7 cellular contexts compared by ENCODE assay signal in the genomic region with DNA sequence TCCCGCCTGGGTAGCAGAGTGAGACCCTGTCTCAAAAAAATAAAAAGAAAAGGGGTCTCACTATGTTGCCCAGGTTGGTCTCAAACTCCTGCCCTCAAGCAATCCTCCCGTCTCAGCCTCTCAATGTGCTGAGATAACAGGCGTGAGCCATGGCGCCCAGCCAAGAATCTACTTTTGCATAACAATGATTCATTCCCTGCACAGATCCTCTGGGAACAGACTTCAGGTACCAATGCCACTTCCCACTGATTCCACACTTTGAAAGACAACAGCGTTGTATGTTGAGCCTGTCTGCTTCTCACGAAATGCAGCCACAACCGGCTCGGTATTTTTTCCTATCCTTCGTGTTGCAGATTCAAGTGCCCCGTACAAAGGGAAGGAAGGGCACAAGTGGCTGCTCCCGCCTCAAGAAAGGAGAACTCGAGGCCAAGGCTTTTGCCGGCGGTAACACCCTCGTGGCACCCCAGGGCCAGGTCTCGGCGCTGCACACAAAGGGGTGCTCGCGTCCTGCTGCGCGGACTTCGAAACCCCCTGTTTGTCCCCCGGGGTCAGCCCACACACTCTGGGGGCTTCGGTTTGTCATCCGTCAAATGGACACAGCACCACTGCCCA. TPM values are rescaled to one million over a fixed set of nuclear protein-coding genes. Genes with fewer than 3 reads are reported as not detected.
A peak's percentile ranks its signal among the peaks of the same experiment; 100 is the strongest.
DNase-seq lines count a peak whose midpoint lies in the region; ATAC-seq, FAIRE-seq and TF ChIP-seq lines count a peak whose summit lies in the region.

No MANE protein-coding gene starts in this region.

- H3K9ac ChIP-seq in iPS-15b (ENCODE audit: low read depth, low read length) = peak overlapping the region; percentile 90

- DNase-seq in GM12891 (ENCODE audit: insufficient read length, low spot score) (peak; percentile 23), NCI-H1048 (lab: John Stamatoyannopoulos, UW) (peak; percentile 64), SW 1271 (lab: John Stamatoyannopoulos, UW) (peak; percentile 68 to 87), brain pericyte (ENCODE audit: low read depth, low spot score) (peak; percentile 47), sigmoid colon (peak; percentile 91)

- H3K4me3 ChIP-seq in iPS-15b (ENCODE audit: low read depth, low read length) (peak overlapping the region; percentile 89), sigmoid colon (peak overlapping the region; percentile 78 to 93 (median 83))

- 4% methylated on average over 25 of the region's 25 CpGs for WGBS in sigmoid colon, 2 donors

- no peaks in the 10 kb centered on the region for H3K4me1 ChIP-seq in iPS-15b (ENCODE audit: control insufficient read depth, insufficient read depth, low read length)
- peaks cover 0 to 33% (median 9%) of the 10 kb centered on the region in 4 donors for H3K4me1 ChIP-seq in sigmoid colon

- peak; percentile 36 for ATAC-seq in HG02759 (IDR thresholded peaks at IDR 0.05; ENCODE audit: unreplicated experiment)

- TF ChIP-seq POLR2A in GM12891 (IDR thresholded peaks at IDR 0.05; ENCODE audit: low read depth, low read length) = no peak
- TF ChIP-seq POLR2A in sigmoid colon (IDR thresholded peaks at IDR 0.05) = no peak

- H3K9me3 ChIP-seq in iPS-15b (ENCODE audit: control insufficient read depth, insufficient read depth, low read length) = no peaks in the 10 kb centered on the region
- H3K9me3 ChIP-seq in sigmoid colon = no peaks in the 10 kb centered on the region

- peak overlapping the region; percentile 88 to 97 (median 92) for H3K27ac ChIP-seq in sigmoid colon

- no peak for FAIRE-seq in GM12891 (lab: Jason Lieb, UNC)

- intact Hi-C loops in sigmoid colon (cut with DNase I) = no loop called here

- TF ChIP-seq EP300 in sigmoid colon (IDR thresholded peaks at IDR 0.05) = no peak

- TF ChIP-seq CTCF in sigmoid colon (IDR thresholded peaks at IDR 0.05) = no peak

- H3K36me3 ChIP-seq in iPS-15b (ENCODE audit: control insufficient read depth, insufficient read depth, low read length) (peaks cover 28% of the 10 kb centered on the region), sigmoid colon (peaks cover 0 to 31% (median 5%) of the 10 kb centered on the region in 4 donors)

- no peaks in the 10 kb centered on the region for H3K27me3 ChIP-seq in iPS-15b (ENCODE audit: control insufficient read depth, insufficient read depth, low read length)
- H3K27me3 ChIP-seq in sigmoid colon = no peaks in the 10 kb centered on the region

TF ChIP-seq in GM12891, 5 proteins besides CTCF, POLR2A, EP300 and RAD21:
- TF ChIP-seq SPI1 (IDR thresholded peaks at IDR 0.05; ENCODE audit: low read depth, low read length) (0 out of 2 replicates have a peak, but pooled peaks have one; percentile 20), TAF1 (IDR thresholded peaks at IDR 0.05; ENCODE audit: low read depth, low read length) (no peak)

RNA-seq across cellular contexts. Expression of gene DAGLB, which starts 0.7 kb away (rescaled TPM):
- polyA plus RNA-seq in GM12891 (2012; ENCODE audit: low read depth, missing spikeins) = 4.4 TPM
- 10 to 100 TPM in 2 of 4 donors, 1 to 10 TPM in 2; 7.5 to 11.7 (median 9.7) TPM for total RNA-seq in sigmoid colon
- polyA plus RNA-seq in sigmoid colon = 10 to 100 TPM in 1 of 3 donors, 1 to 10 TPM in 2; 3.0 to 10.9 (median 4.9) TPM

RNA-seq across cellular contexts. Expression of gene KDELR2, which starts 36.9 kb away (rescaled TPM):
- 27.6 TPM for polyA plus RNA-seq in GM12891 (2012; ENCODE audit: low read depth, missing spikeins)
- total RNA-seq in sigmoid colon = 10 to 100 TPM; 42.4 to 72.0 (median 60.5) TPM
- polyA plus RNA-seq in sigmoid colon = 100 to 1,000 TPM in 1 of 3 donors, 10 to 100 TPM in 2; 59.9 to 136 (median 80.5) TPM

Comparison
In these comparisons a context has a peak if more than half of its experiments do, and no peak if none do; other contexts are left out.
1. Peak in every context shown above with its lines: DNase-seq, ATAC-seq, H3K4me3 ChIP-seq and H3K27ac ChIP-seq.
2. DNase-seq: peak in every context shown above with its lines; median percentile 91 in sigmoid colon; 78 in SW 1271; 64 in NCI-H1048; 47 in brain pericyte; 23 in GM12891.